In genomic region chr7:129807863-129808262, GRCh38 we compare ENCODE assay signal across 1 cellular context.
TF ChIP-seq lines count a peak whose summit lies in the region.

No MANE protein-coding gene starts in this region.

TF ChIP-seq in GM23338, 12 proteins besides CTCF, POLR2A, EP300 and RAD21 (continued from another document):
- no peak for TF ChIP-seq ZNF462 (CRISPR knock-in tag; IDR thresholded peaks at IDR 0.05)
- TF ChIP-seq, protein P1, sequence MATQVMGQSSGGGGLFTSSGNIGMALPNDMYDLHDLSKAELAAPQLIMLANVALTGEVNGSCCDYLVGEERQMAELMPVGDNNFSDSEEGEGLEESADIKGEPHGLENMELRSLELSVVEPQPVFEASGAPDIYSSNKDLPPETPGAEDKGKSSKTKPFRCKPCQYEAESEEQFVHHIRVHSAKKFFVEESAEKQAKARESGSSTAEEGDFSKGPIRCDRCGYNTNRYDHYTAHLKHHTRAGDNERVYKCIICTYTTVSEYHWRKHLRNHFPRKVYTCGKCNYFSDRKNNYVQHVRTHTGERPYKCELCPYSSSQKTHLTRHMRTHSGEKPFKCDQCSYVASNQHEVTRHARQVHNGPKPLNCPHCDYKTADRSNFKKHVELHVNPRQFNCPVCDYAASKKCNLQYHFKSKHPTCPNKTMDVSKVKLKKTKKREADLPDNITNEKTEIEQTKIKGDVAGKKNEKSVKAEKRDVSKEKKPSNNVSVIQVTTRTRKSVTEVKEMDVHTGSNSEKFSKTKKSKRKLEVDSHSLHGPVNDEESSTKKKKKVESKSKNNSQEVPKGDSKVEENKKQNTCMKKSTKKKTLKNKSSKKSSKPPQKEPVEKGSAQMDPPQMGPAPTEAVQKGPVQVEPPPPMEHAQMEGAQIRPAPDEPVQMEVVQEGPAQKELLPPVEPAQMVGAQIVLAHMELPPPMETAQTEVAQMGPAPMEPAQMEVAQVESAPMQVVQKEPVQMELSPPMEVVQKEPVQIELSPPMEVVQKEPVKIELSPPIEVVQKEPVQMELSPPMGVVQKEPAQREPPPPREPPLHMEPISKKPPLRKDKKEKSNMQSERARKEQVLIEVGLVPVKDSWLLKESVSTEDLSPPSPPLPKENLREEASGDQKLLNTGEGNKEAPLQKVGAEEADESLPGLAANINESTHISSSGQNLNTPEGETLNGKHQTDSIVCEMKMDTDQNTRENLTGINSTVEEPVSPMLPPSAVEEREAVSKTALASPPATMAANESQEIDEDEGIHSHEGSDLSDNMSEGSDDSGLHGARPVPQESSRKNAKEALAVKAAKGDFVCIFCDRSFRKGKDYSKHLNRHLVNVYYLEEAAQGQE (IDR thresholded peaks at IDR 0.05; ENCODE audit: unreplicated experiment): no peak
- no peak for TF ChIP-seq STAT1 (IDR thresholded peaks at IDR 0.05; ENCODE audit: unreplicated experiment)
- TF ChIP-seq CREB1 (CRISPR knock-in tag; IDR thresholded peaks at IDR 0.05; ENCODE audit: low read depth): no peak
- no peak for TF ChIP-seq JUNB (IDR thresholded peaks at IDR 0.05; ENCODE audit: unreplicated experiment)
- TF ChIP-seq NANOG (IDR thresholded peaks at IDR 0.05; ENCODE audit: borderline replicate concordance): no peak
- TF ChIP-seq ZNF114 (CRISPR knock-in tag; IDR thresholded peaks at IDR 0.05): no peak
- TF ChIP-seq ZNF331 (CRISPR knock-in tag; IDR thresholded peaks at IDR 0.05; ENCODE audit: low read depth): no peak
- TF ChIP-seq EZH2phosphoT487 (IDR thresholded peaks at IDR 0.05; ENCODE audit: unreplicated experiment): no peak
- TF ChIP-seq POLR2AphosphoS5 (IDR thresholded peaks at IDR 0.05; ENCODE audit: low read depth): no peak
- no peak for TF ChIP-seq EZH2 (IDR thresholded peaks at IDR 0.05; ENCODE audit: low read depth, unreplicated experiment)
